In the genomic region with DNA sequence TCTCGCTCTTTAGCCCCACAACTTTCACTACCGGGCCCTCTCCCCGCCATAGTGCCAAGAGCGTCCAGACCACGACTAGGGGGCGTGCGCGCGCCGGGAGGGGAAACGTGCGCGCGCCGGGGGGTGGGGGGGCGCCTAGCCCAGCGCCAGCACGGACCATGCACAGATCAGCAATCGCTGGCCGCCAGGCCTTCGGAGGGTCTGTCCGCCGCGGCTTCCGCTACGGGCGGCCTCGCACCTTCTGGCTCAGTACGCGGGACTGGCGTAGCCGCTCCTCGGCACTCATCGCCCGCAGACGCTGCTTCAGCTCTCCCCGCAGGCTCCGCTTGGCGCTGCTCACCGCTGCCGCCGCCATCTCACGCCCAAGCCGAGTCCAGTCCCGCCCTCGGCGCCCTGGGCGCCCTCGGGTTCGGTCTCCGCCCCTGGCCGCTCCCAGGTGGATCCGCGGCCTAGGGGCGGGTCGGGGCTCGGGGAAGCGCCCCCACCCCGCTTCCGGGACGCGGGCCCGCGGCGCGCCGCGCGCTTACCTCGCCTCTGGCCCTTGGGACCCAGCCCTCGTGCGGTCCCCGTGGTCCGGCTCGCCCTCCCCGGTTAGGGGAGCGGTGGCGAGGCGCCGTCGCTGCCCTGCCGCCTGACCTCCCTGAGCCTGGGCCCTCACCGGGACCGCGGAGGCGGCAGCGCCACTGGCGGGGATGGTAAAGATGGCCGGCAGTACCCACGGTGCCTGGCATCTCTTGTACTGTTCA, we compare ENCODE assay signal across 1 cellular context.
TF ChIP-seq lines count a peak whose summit lies in the region.

TSS of gene MTHFS (minus strand) at position 381 of the 746 bp plus-strand sequence. CDS start at position 355, 26 bp downstream.

TF ChIP-seq in HepG2, 621 proteins besides CTCF, POLR2A, EP300 and RAD21 (continued from another document and continues in another):
- TF ChIP-seq JARID2 (CRISPR knock-in tag; IDR thresholded peaks at IDR 0.05; ENCODE audit: insufficient replicate concordance): peak; percentile 76
- peak; percentile 82 for TF ChIP-seq ARHGAP35 (CRISPR knock-in tag; IDR thresholded peaks at IDR 0.05; ENCODE audit: borderline replicate concordance)
- no peak for TF ChIP-seq HMG20A (CRISPR knock-in tag; IDR thresholded peaks at IDR 0.05; ENCODE audit: borderline replicate concordance)
- TF ChIP-seq ISX (CRISPR knock-in tag; conservative IDR thresholded peaks at IDR 0.05): peak; percentile 93
- no peak for TF ChIP-seq PCBP2 (optimal IDR thresholded peaks at IDR 0.05; ENCODE audit: low read depth, low read length, poor library complexity, severe bottlenecking)
- TF ChIP-seq CCAR2 (optimal IDR thresholded peaks at IDR 0.05; ENCODE audit: low read depth, low read length): no peak
- peak; percentile 43; the same call in 1 of the 2 replicates for TF ChIP-seq DMAP1 (CRISPR knock-in tag; IDR thresholded peaks at IDR 0.05)
- 0 out of 2 replicates have a peak, but pooled peaks have one; percentile 30 for TF ChIP-seq ZNF292 (CRISPR knock-in tag; IDR thresholded peaks at IDR 0.05; ENCODE audit: borderline replicate concordance, low read depth)
- TF ChIP-seq MAX (IDR thresholded peaks at IDR 0.05): peak; percentile 93
- peak; percentile 64 for TF ChIP-seq ZNF619 (CRISPR knock-in tag; IDR thresholded peaks at IDR 0.05)
- TF ChIP-seq NR2F2 (IDR thresholded peaks at IDR 0.05; ENCODE audit: borderline replicate concordance, low read depth): no peak; the same call in 1 of the 2 replicates
- TF ChIP-seq ZBTB2 (CRISPR knock-in tag; IDR thresholded peaks at IDR 0.05; ENCODE audit: low read depth): peak; percentile 72; the same call in 1 of the 2 replicates
- TF ChIP-seq HCFC1 (IDR thresholded peaks at IDR 0.05; ENCODE audit: low read depth, low read length): no peak
- TF ChIP-seq, protein P1, sequence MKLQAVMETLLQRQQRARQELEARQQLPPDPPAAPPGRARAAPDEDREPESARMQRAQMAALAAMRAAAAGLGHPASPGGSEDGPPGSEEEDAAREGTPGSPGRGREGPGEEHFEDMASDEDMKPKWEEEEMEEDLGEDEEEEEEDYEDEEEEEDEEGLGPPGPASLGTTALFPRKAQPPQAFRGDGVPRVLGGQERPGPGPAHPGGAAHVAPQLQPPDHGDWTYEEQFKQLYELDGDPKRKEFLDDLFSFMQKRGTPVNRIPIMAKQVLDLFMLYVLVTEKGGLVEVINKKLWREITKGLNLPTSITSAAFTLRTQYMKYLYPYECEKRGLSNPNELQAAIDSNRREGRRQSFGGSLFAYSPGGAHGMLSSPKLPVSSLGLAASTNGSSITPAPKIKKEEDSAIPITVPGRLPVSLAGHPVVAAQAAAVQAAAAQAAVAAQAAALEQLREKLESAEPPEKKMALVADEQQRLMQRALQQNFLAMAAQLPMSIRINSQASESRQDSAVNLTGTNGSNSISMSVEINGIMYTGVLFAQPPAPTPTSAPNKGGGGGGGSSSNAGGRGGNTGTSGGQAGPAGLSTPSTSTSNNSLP (IDR thresholded peaks at IDR 0.05; ENCODE audit: low read depth, low read length): no peak
- peak; percentile 95 for TF ChIP-seq ZFP91 (CRISPR knock-in tag; IDR thresholded peaks at IDR 0.05; ENCODE audit: borderline replicate concordance)
- TF ChIP-seq ZNF225 (CRISPR knock-in tag; IDR thresholded peaks at IDR 0.05): peak; percentile 84
- TF ChIP-seq IKZF1 (IDR thresholded peaks at IDR 0.05): no peak
- TF ChIP-seq TOE1 (CRISPR knock-in tag; IDR thresholded peaks at IDR 0.05): peak; percentile 28; the same call in 1 of the 2 replicates
- peak; percentile 93 for TF ChIP-seq MED13 (CRISPR knock-in tag; IDR thresholded peaks at IDR 0.05)
- TF ChIP-seq YEATS4 (CRISPR knock-in tag; IDR thresholded peaks at IDR 0.05; ENCODE audit: borderline replicate concordance): peak; percentile 93
- no peak for TF ChIP-seq JUND (CRISPR knock-in tag; IDR thresholded peaks at IDR 0.05)
- TF ChIP-seq KLF11 (CRISPR knock-in tag; IDR thresholded peaks at IDR 0.05): no peak
- no peak for TF ChIP-seq RCOR2 (CRISPR knock-in tag; IDR thresholded peaks at IDR 0.05)
- TF ChIP-seq, protein P2, sequence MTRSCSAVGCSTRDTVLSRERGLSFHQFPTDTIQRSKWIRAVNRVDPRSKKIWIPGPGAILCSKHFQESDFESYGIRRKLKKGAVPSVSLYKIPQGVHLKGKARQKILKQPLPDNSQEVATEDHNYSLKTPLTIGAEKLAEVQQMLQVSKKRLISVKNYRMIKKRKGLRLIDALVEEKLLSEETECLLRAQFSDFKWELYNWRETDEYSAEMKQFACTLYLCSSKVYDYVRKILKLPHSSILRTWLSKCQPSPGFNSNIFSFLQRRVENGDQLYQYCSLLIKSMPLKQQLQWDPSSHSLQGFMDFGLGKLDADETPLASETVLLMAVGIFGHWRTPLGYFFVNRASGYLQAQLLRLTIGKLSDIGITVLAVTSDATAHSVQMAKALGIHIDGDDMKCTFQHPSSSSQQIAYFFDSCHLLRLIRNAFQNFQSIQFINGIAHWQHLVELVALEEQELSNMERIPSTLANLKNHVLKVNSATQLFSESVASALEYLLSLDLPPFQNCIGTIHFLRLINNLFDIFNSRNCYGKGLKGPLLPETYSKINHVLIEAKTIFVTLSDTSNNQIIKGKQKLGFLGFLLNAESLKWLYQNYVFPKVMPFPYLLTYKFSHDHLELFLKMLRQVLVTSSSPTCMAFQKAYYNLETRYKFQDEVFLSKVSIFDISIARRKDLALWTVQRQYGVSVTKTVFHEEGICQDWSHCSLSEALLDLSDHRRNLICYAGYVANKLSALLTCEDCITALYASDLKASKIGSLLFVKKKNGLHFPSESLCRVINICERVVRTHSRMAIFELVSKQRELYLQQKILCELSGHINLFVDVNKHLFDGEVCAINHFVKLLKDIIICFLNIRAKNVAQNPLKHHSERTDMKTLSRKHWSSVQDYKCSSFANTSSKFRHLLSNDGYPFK (CRISPR knock-in tag; IDR thresholded peaks at IDR 0.05; ENCODE audit: borderline replicate concordance): peak; percentile 62; the same call in 1 of the 2 replicates
- TF ChIP-seq ZNF282 (IDR thresholded peaks at IDR 0.05; ENCODE audit: partially characterized antibody): no peak
- peak; percentile 4; the same call in 1 of the 2 replicates for TF ChIP-seq NFYC (CRISPR knock-in tag; IDR thresholded peaks at IDR 0.05)
- TF ChIP-seq, protein P3, sequence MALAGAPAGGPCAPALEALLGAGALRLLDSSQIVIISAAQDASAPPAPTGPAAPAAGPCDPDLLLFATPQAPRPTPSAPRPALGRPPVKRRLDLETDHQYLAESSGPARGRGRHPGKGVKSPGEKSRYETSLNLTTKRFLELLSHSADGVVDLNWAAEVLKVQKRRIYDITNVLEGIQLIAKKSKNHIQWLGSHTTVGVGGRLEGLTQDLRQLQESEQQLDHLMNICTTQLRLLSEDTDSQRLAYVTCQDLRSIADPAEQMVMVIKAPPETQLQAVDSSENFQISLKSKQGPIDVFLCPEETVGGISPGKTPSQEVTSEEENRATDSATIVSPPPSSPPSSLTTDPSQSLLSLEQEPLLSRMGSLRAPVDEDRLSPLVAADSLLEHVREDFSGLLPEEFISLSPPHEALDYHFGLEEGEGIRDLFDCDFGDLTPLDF (CRISPR knock-in tag; IDR thresholded peaks at IDR 0.05): peak; percentile 82
- peak; percentile 91; the same call in 1 of the 2 replicates for TF ChIP-seq SATB2 (CRISPR knock-in tag; IDR thresholded peaks at IDR 0.05)
- TF ChIP-seq HNF4A (CRISPR knock-in tag; IDR thresholded peaks at IDR 0.05): peak; percentile 52
- TF ChIP-seq SRSF9 (IDR thresholded peaks at IDR 0.05; ENCODE audit: borderline replicate concordance, insufficient read depth, low read depth, low read length, poor library complexity, severe bottlenecking): no peak
- TF ChIP-seq MBD4 (IDR thresholded peaks at IDR 0.05; ENCODE audit: borderline replicate concordance, low read length): no peak
- 0 out of 2 replicates have a peak, but pooled peaks have one; percentile 61 for TF ChIP-seq AHR (CRISPR knock-in tag; IDR thresholded peaks at IDR 0.05)
- peak; percentile 37; the same call in 1 of the 2 replicates for TF ChIP-seq NR2C2 (CRISPR knock-in tag; IDR thresholded peaks at IDR 0.05; ENCODE audit: borderline replicate concordance)
- no peak for TF ChIP-seq ZNF660 (CRISPR knock-in tag; IDR thresholded peaks at IDR 0.05; ENCODE audit: borderline replicate concordance, low read depth)
- TF ChIP-seq MXD1 (CRISPR knock-in tag; IDR thresholded peaks at IDR 0.05): peak; percentile 72
- no peak for TF ChIP-seq ZMAT5 (CRISPR knock-in tag; IDR thresholded peaks at IDR 0.05; ENCODE audit: borderline replicate concordance, low read depth)
- TF ChIP-seq KAT7 (CRISPR knock-in tag; IDR thresholded peaks at IDR 0.05; ENCODE audit: borderline replicate concordance): peak; percentile 95
- TF ChIP-seq TFDP1 (CRISPR knock-in tag; IDR thresholded peaks at IDR 0.05; ENCODE audit: borderline replicate concordance): peak; percentile 80
- 0 out of 2 replicates have a peak, but pooled peaks have one; percentile 51 for TF ChIP-seq ZNF629 (CRISPR knock-in tag; conservative IDR thresholded peaks at IDR 0.05)
- TF ChIP-seq FOXA1 (IDR thresholded peaks at IDR 0.05): no peak
- TF ChIP-seq FOXA1 (CRISPR knock-in tag; IDR thresholded peaks at IDR 0.05): peak; percentile 24
- TF ChIP-seq ZNF652 (CRISPR knock-in tag; IDR thresholded peaks at IDR 0.05; ENCODE audit: borderline replicate concordance, low read depth): no peak
